ENCODE assay signal across 8 cellular contexts in genomic region chr1:205226868-205227583, GRCh38. TPM values are rescaled to one million over a fixed set of nuclear protein-coding genes. Genes with fewer than 3 reads are reported as not detected.
DNase-seq lines count a peak whose midpoint lies in the region; ATAC-seq, FAIRE-seq and TF ChIP-seq lines count a peak whose summit lies in the region.

No MANE protein-coding gene starts in this region.

- no peak for TF ChIP-seq CTCF in CD4-positive, alpha-beta T cell (IDR thresholded peaks at IDR 0.05)

- no peak overlapping the region for H3K27ac Mint-ChIP-seq in CD4-positive, alpha-beta T cell
- H3K27ac Mint-ChIP-seq in IgD-negative memory B cell, result peak overlapping the region in 2 of 3 donors; percentile 63 to 88
- no peak overlapping the region for H3K27ac Mint-ChIP-seq in activated T-helper 2 cell treated with anti-CD3 and anti-CD28 coated beads, Interferon-gamma antibody, Interleukin-2, Interleukin-4, amounts not matched to agents 10 μg/mL and 5 μg/mL and 100 μg/mL, durations not matched to agents 14 hours and 24 hours and 36 hours

- peaks cover 5% of the 10 kb centered on the region for H3K27me3 ChIP-seq in CD4-positive, alpha-beta T cell (ENCODE audit: control insufficient read depth, insufficient read depth, low read length)
- H3K27me3 ChIP-seq in iPS-15b (ENCODE audit: control insufficient read depth, insufficient read depth, low read length), result peaks cover 3% of the 10 kb centered on the region
- H3K27me3 ChIP-seq in small intestine (ENCODE audit: control insufficient read depth in 2 of 2, insufficient read depth in 2 of 2, low read length in 2 of 2), result peaks cover 0 to 2% of the 10 kb centered on the region in 2 donors

- FAIRE-seq in small intestine (lab: Jason Lieb, UNC), result no peak

- no peak overlapping the region for H3K27ac ChIP-seq in CD4-positive, alpha-beta T cell (ENCODE audit: low read depth, low read length)
- no peak overlapping the region for H3K27ac ChIP-seq in small intestine (ENCODE audit: low read depth in 1 of 2, low read length in 1 of 2)

- no peaks in the 10 kb centered on the region for H3K9me3 ChIP-seq in CD4-positive, alpha-beta T cell (ENCODE audit: control insufficient read depth, low read length)
- H3K9me3 ChIP-seq in iPS-15b (ENCODE audit: control insufficient read depth, insufficient read depth, low read length), result no peaks in the 10 kb centered on the region
- H3K9me3 ChIP-seq in small intestine (ENCODE audit: control insufficient read depth, low read depth), result no peaks in the 10 kb centered on the region

- peak overlapping the region; percentile 87 for H3K4me3 Mint-ChIP-seq in CD4-positive, alpha-beta T cell
- H3K4me3 Mint-ChIP-seq in IgD-negative memory B cell, result peak overlapping the region; percentile 83 to 89 (median 88)
- peak overlapping the region; percentile 69 for H3K4me3 Mint-ChIP-seq in activated T-helper 2 cell treated with anti-CD3 and anti-CD28 coated beads, Interferon-gamma antibody, Interleukin-2, Interleukin-4, amounts not matched to agents 10 μg/mL and 5 μg/mL and 100 μg/mL, durations not matched to agents 14 hours and 24 hours and 36 hours (ENCODE audit: low read depth)

- intact Hi-C loops in CD4-positive, alpha-beta T cell (cut with DNase I, micrococcal nuclease), result loop anchor here in 1 of 2 experiments (5.0 kb wide), 1 partner anchor 105 kb away; the partner anchor contains the start of gene RBBP5
- intact Hi-C loops in activated T-helper 2 cell treated with anti-CD3 and anti-CD28 coated beads, Interferon-gamma antibody, Interleukin-2, Interleukin-4, amounts not matched to agents 10 μg/mL and 5 μg/mL and 100 μg/mL, durations not matched to agents 14 hours and 24 hours and 36 hours (cut with micrococcal nuclease), result loop anchor here (1.0 kb wide), 1 partner anchor 16 kb away; the partner anchor contains the start of gene DSTYK

- DNase-seq in CD4-positive, alpha-beta T cell, result no peak
- DNase-seq in activated T-helper 2 cell treated with anti-CD3 and anti-CD28 coated beads, Interferon-gamma antibody, Interleukin-2, Interleukin-4, amounts not matched to agents 10 μg/mL and 5 μg/mL and 100 μg/mL, durations not matched to agents 14 hours and 24 hours and 36 hours (ENCODE audit: low spot score), result no peak
- DNase-seq in small intestine, result peak; percentile 28
- no peak for DNase-seq in activated CD4-positive, alpha-beta T cell treated with anti-CD3 and anti-CD28 coated beads for 48 hours

- no peaks in the 10 kb centered on the region for H3K36me3 Mint-ChIP-seq in CD4-positive, alpha-beta T cell (ENCODE audit: low read depth)
- H3K36me3 Mint-ChIP-seq in IgD-negative memory B cell, result no peaks in the 10 kb centered on the region
- no peaks in the 10 kb centered on the region for H3K36me3 Mint-ChIP-seq in activated T-helper 2 cell treated with anti-CD3 and anti-CD28 coated beads, Interferon-gamma antibody, Interleukin-2, Interleukin-4, amounts not matched to agents 10 μg/mL and 5 μg/mL and 100 μg/mL, durations not matched to agents 14 hours and 24 hours and 36 hours (ENCODE audit: low read depth)

- WGBS in small intestine, 3 donors, result 9 to 14% (median 12%) methylated on average over 8 of the region's 8 CpGs

- POLR2A ChIA-PET in CD4-positive, alpha-beta T cell (lab: Charles Lee), result interaction anchor here (1.3 to 4.5 kb wide), 6 partner anchors 12 to 94 kb away, joined by 5 to 50 read pairs (median 7); partner anchors contain the start of genes DSTYK and NUAK2

- no peak for ATAC-seq in CD4-positive, alpha-beta T cell (ENCODE audit: poor library complexity)
- no peak for ATAC-seq in HG02588 (IDR thresholded peaks at IDR 0.05; ENCODE audit: unreplicated experiment)
- ATAC-seq in HG02938 (IDR thresholded peaks at IDR 0.05; ENCODE audit: unreplicated experiment), result no peak

- H3K36me3 ChIP-seq in iPS-15b (ENCODE audit: control insufficient read depth, insufficient read depth, low read length) (no peaks in the 10 kb centered on the region), small intestine (ENCODE audit: control insufficient read depth in 2 of 2, insufficient read depth in 2 of 2, low read length in 2 of 2) (no peaks in the 10 kb centered on the region)

- peaks cover 23% of the 10 kb centered on the region for H3K27me3 Mint-ChIP-seq in CD4-positive, alpha-beta T cell
- H3K27me3 Mint-ChIP-seq in IgD-negative memory B cell, result peaks cover 9% of the 10 kb centered on the region
- peaks cover 32% of the 10 kb centered on the region for H3K27me3 Mint-ChIP-seq in activated T-helper 2 cell treated with anti-CD3 and anti-CD28 coated beads, Interferon-gamma antibody, Interleukin-2, Interleukin-4, amounts not matched to agents 10 μg/mL and 5 μg/mL and 100 μg/mL, durations not matched to agents 14 hours and 24 hours and 36 hours (ENCODE audit: low read depth)

- H3K4me3 ChIP-seq in iPS-15b (ENCODE audit: low read depth, low read length) (peak overlapping the region; percentile 68), small intestine (ENCODE audit: low read depth in 1 of 2, low read length in 2 of 2) (peak overlapping the region; percentile 49 to 67)

- H3K4me1 ChIP-seq in iPS-15b (ENCODE audit: control insufficient read depth, insufficient read depth, low read length) (peaks cover 18% of the 10 kb centered on the region), small intestine (ENCODE audit: control insufficient read depth in 2 of 2, insufficient read depth in 1 of 2, low read depth in 1 of 2, low read length in 1 of 2) (peaks cover 0 to 3% of the 10 kb centered on the region in 2 donors)

- H3K9me3 Mint-ChIP-seq in CD4-positive, alpha-beta T cell, result no peaks in the 10 kb centered on the region
- H3K9me3 Mint-ChIP-seq in IgD-negative memory B cell, result peaks cover 0 to 1% (median 0%) of the 10 kb centered on the region in 3 donors
- H3K9me3 Mint-ChIP-seq in activated T-helper 2 cell treated with anti-CD3 and anti-CD28 coated beads, Interferon-gamma antibody, Interleukin-2, Interleukin-4, amounts not matched to agents 10 μg/mL and 5 μg/mL and 100 μg/mL, durations not matched to agents 14 hours and 24 hours and 36 hours, result no peaks in the 10 kb centered on the region

- H3K4me1 Mint-ChIP-seq in CD4-positive, alpha-beta T cell (ENCODE audit: low read depth), result peaks cover 30% of the 10 kb centered on the region
- peaks cover 10 to 21% (median 18%) of the 10 kb centered on the region in 3 donors for H3K4me1 Mint-ChIP-seq in IgD-negative memory B cell
- H3K4me1 Mint-ChIP-seq in activated T-helper 2 cell treated with anti-CD3 and anti-CD28 coated beads, Interferon-gamma antibody, Interleukin-2, Interleukin-4, amounts not matched to agents 10 μg/mL and 5 μg/mL and 100 μg/mL, durations not matched to agents 14 hours and 24 hours and 36 hours (ENCODE audit: low read depth), result peaks cover 34% of the 10 kb centered on the region

- CTCF ChIA-PET in CD4-positive, alpha-beta T cell (lab: Charles Lee), result interaction anchor here (1.1 to 4.7 kb wide), 3 partner anchors 19 to 46 kb away, joined by 3 to 52 read pairs (median 5); no protein-coding TSS in a partner anchor

- H3K9ac ChIP-seq in iPS-15b (ENCODE audit: low read depth, low read length), result peak overlapping the region; percentile 32

RNA-seq across cellular contexts. Expression of gene TMCC2, which starts 0.7 kb away (rescaled TPM):
- 1 to 10 TPM in 1 of 2 experiments, under 1 TPM in 1; 0.74 to 1.1 TPM for total RNA-seq in CD4-positive, alpha-beta T cell
- 0.11 TPM for polyA plus RNA-seq in IgD-negative memory B cell
- 13.4 and 14.0 TPM in 2 replicates for total RNA-seq in activated T-helper 2 cell treated with anti-CD3 and anti-CD28 coated beads, Interferon-gamma antibody, Interleukin-2, Interleukin-4, amounts not matched to agents 10 μg/mL and 5 μg/mL and 100 μg/mL, durations not matched to agents 14 hours and 24 hours and 36 hours
- 1 to 10 TPM in 1 of 3 donors, under 1 TPM in 2; 0.54 to 1.7 (median 0.67) TPM for polyA plus RNA-seq in small intestine

RNA-seq across cellular contexts. Expression of gene DSTYK, which starts 15.5 kb away (rescaled TPM):
- 10 to 100 TPM; 13.9 to 15.3 TPM for total RNA-seq in CD4-positive, alpha-beta T cell
- polyA plus RNA-seq in IgD-negative memory B cell (6.1 TPM), small intestine (1 to 10 TPM; 1.1 to 3.5 (median 1.1) TPM)
- total RNA-seq in activated T-helper 2 cell treated with anti-CD3 and anti-CD28 coated beads, Interferon-gamma antibody, Interleukin-2, Interleukin-4, amounts not matched to agents 10 μg/mL and 5 μg/mL and 100 μg/mL, durations not matched to agents 14 hours and 24 hours and 36 hours, result 27.3 and 28.6 TPM in 2 replicates

Comparison
In these comparisons a context has a peak if more than half of its experiments do, and no peak if none do; other contexts are left out.
1. H3K27ac Mint-ChIP-seq: peak in IgD-negative memory B cell (2 of 3); none in CD4-positive, alpha-beta T cell (single experiment) and activated T-helper 2 cell treated with anti-CD3 and anti-CD28 coated beads, Interferon-gamma antibody, Interleukin-2, Interleukin-4, amounts not matched to agents 10 μg/mL and 5 μg/mL and 100 μg/mL, durations not matched to agents 14 hours and 24 hours and 36 hours (single experiment).
2. Peak in every context shown above with its lines, with median percentiles within 50 percentile points of each other: H3K4me3 Mint-ChIP-seq.